ENCODE assay signal across 1 cellular context in genomic region chr7:135844903-135845302, GRCh38.
TF ChIP-seq lines count a peak whose summit lies in the region.

No MANE protein-coding gene starts in this region.

TF ChIP-seq in K562, 482 proteins besides CTCF, POLR2A, EP300 and RAD21 (continued from another document and continues in another):
- no peak for TF ChIP-seq PATZ1 (CRISPR knock-in tag; IDR thresholded peaks at IDR 0.05; ENCODE audit: borderline replicate concordance)
- no peak for TF ChIP-seq ZKSCAN8 (CRISPR knock-in tag; IDR thresholded peaks at IDR 0.05)
- TF ChIP-seq SIRT6 (IDR thresholded peaks at IDR 0.05; ENCODE audit: low read depth, low read length), result no peak
- TF ChIP-seq ZNF507 (tag; conservative IDR thresholded peaks at IDR 0.05), result no peak
- TF ChIP-seq ARID4B (CRISPR knock-in tag; IDR thresholded peaks at IDR 0.05), result no peak
- TF ChIP-seq SMAD4 (CRISPR knock-in tag; conservative IDR thresholded peaks at IDR 0.05), result peak; percentile 77
- TF ChIP-seq KLF6 (CRISPR knock-in tag; IDR thresholded peaks at IDR 0.05; ENCODE audit: borderline replicate concordance), result peak; percentile 61
- peak; percentile 78 for TF ChIP-seq ZNF766 (CRISPR knock-in tag; conservative IDR thresholded peaks at IDR 0.05)
- no peak for TF ChIP-seq HMG20A (CRISPR knock-in tag; conservative IDR thresholded peaks at IDR 0.05)
- no peak for TF ChIP-seq SIN3B (IDR thresholded peaks at IDR 0.05; ENCODE audit: low read depth)
- TF ChIP-seq ZNF274 (IDR thresholded peaks at IDR 0.05; ENCODE audit: borderline replicate concordance, low read depth, low read length), result no peak
- TF ChIP-seq HOXB6 (CRISPR knock-in tag; IDR thresholded peaks at IDR 0.05; ENCODE audit: borderline replicate concordance), result no peak
- no peak for TF ChIP-seq FOXP1 (CRISPR knock-in tag; IDR thresholded peaks at IDR 0.05)
- TF ChIP-seq DDX20 (tag; IDR thresholded peaks at IDR 0.05; ENCODE audit: low read depth), result peak; percentile 82
- TF ChIP-seq ZNF354B (CRISPR knock-in tag; IDR thresholded peaks at IDR 0.05), result no peak
- peak; percentile 72 for TF ChIP-seq MECOM (CRISPR knock-in tag; IDR thresholded peaks at IDR 0.05)
- no peak for TF ChIP-seq HSF4 (CRISPR knock-in tag; IDR thresholded peaks at IDR 0.05; ENCODE audit: borderline replicate concordance)
- TF ChIP-seq TSHZ1 (CRISPR knock-in tag; IDR thresholded peaks at IDR 0.05), result peak; percentile 40; the same call in 1 of the 2 replicates
- TF ChIP-seq ZNF740 (CRISPR knock-in tag; IDR thresholded peaks at IDR 0.05), result no peak
- TF ChIP-seq ZNF740 (tag; IDR thresholded peaks at IDR 0.05), result peak in 1 of 2 experiments; percentile 70; a peak in 1 of 4 replicates
- TF ChIP-seq BCL6 (CRISPR knock-in tag; IDR thresholded peaks at IDR 0.05), result no peak
- peak; percentile 83 for TF ChIP-seq PTRF (tag; IDR thresholded peaks at IDR 0.05)
- TF ChIP-seq ZNF584 (CRISPR knock-in tag; IDR thresholded peaks at IDR 0.05; ENCODE audit: low read depth), result peak; percentile 80; the same call in 1 of the 2 replicates
- no peak for TF ChIP-seq ARID2 (IDR thresholded peaks at IDR 0.05)
- no peak for TF ChIP-seq NR2C2 (CRISPR knock-in tag; IDR thresholded peaks at IDR 0.05)
- 0 out of 2 replicates have a peak, but pooled peaks have one; percentile 33 for TF ChIP-seq NR2C2 (tag; IDR thresholded peaks at IDR 0.05)
- TF ChIP-seq CEBPZ (IDR thresholded peaks at IDR 0.05; ENCODE audit: borderline replicate concordance, low read depth, low read length), result no peak
- 0 out of 2 replicates have a peak, but pooled peaks have one; percentile 52 for TF ChIP-seq NFXL1 (CRISPR knock-in tag; IDR thresholded peaks at IDR 0.05)
- no peak for TF ChIP-seq ZNF165 (CRISPR knock-in tag; IDR thresholded peaks at IDR 0.05; ENCODE audit: borderline replicate concordance)
- peak; percentile 64; the same call in 1 of the 2 replicates for TF ChIP-seq HINFP (tag; conservative IDR thresholded peaks at IDR 0.05; ENCODE audit: low read depth)
- no peak for TF ChIP-seq ZNF124 (CRISPR knock-in tag; IDR thresholded peaks at IDR 0.05)
- no peak for TF ChIP-seq XRCC4 (IDR thresholded peaks at IDR 0.05; ENCODE audit: extremely low read depth, insufficient read depth, insufficient read length)
- peak; percentile 52; the same call in 1 of the 2 replicates for TF ChIP-seq ZNF175 (CRISPR knock-in tag; IDR thresholded peaks at IDR 0.05; ENCODE audit: low read depth)
- TF ChIP-seq PTTG1 (tag; IDR thresholded peaks at IDR 0.05; ENCODE audit: low read depth), result peak; percentile 51
- peak; percentile 54; the same call in 1 of the 2 replicates for TF ChIP-seq BACH1 (tag; IDR thresholded peaks at IDR 0.05)
- TF ChIP-seq ZNF449 (CRISPR knock-in tag; IDR thresholded peaks at IDR 0.05), result peak; percentile 71; the same call in 1 of the 2 replicates
- no peak for TF ChIP-seq HMGXB4 (CRISPR knock-in tag; IDR thresholded peaks at IDR 0.05)
- no peak for TF ChIP-seq SMARCA4 (IDR thresholded peaks at IDR 0.05)
- no peak for TF ChIP-seq TAF15 (IDR thresholded peaks at IDR 0.05; ENCODE audit: low read depth, low read length)
- no peak for TF ChIP-seq RBFOX2 (IDR thresholded peaks at IDR 0.05; ENCODE audit: low read depth, low read length)
- TF ChIP-seq ZFP36 (IDR thresholded peaks at IDR 0.05; ENCODE audit: low read depth, low read length, partially characterized antibody), result no peak
- no peak for TF ChIP-seq TAF9B (IDR thresholded peaks at IDR 0.05; ENCODE audit: partially characterized antibody)
- no peak for TF ChIP-seq PKNOX1 (IDR thresholded peaks at IDR 0.05)
- TF ChIP-seq EP400 (IDR thresholded peaks at IDR 0.05), result no peak
- no peak for TF ChIP-seq FOSL1 (tag; conservative IDR thresholded peaks at IDR 0.05)
- no peak for TF ChIP-seq MAFF (IDR thresholded peaks at IDR 0.05; ENCODE audit: low read length)
